In the genomic region with DNA sequence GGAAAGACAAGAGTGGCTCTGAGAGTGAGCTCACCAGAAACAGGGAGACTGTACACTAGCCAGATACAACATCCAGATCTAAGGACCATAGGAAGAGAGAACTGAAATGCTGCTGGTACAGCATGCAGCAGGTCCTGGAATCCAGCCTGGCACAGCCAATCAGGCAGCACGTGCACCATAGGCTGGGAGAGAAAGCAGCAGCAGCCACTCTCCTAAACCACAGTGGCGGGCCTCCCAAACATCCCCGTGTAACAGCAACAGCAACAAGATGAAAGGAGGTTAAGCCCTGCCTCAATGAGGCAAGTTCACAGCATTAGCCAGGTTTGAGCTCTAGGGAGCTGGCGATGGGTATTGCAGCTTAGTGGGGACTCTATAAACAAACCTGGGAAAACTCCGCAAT, we compare ENCODE assay signal across 16 cellular contexts.
"Had no signal": no experiment of that assay in that cellular context is flagged by ENCODE, and none has a peak within 500 bp of the region (broad histone marks: within the 10 kb centered on the region; RNA-seq: fewer than 3 reads in every experiment).

No MANE protein-coding gene starts in this region.

- H3K9me3 Mint-ChIP-seq: dendritic cell treated with granulocyte-macrophage colony-stimulating factor and Interleukin-4, amounts not matched to agents 40 ng/mL and 50 ng/mL, for 4 days; nephron had no signal

- H3K4me3 ChIP-seq: lung, uterus had no signal

- H3K4me1 ChIP-seq: foreskin keratinocyte, uterus had no signal

- DNase-seq: erythroblast; foreskin keratinocyte; kidney; left colon; left ventricle myocardium superior; mesenchymal stem cell; naive B cell; small intestine; stimulated activated CD4-positive, alpha-beta T cell treated with anti-CD3 and anti-CD28 coated beads, Interleukin-12 subunit alpha, Interleukin-12 subunit beta, amount 100 ng/mL, for 4 hours; stimulated activated naive CD4-positive, alpha-beta T cell treated with Interleukin-2 at 50 U/mL for 16 hours; uterus had no signal

- H3K36me3 ChIP-seq: neutrophil, uterus had no signal

- H3K36me3 Mint-ChIP-seq: naive B cell, type B pancreatic cell had no signal

- H3K27me3 Mint-ChIP-seq: dendritic cell treated with granulocyte-macrophage colony-stimulating factor and Interleukin-4, amounts not matched to agents 40 ng/mL and 50 ng/mL, for 4 days; type B pancreatic cell had no signal

- H3K9me3 ChIP-seq: neutrophil, uterus had no signal

- H3K27me3 ChIP-seq: foreskin keratinocyte, neutrophil, uterus had no signal

- H3K27ac ChIP-seq: foreskin keratinocyte, neutrophil, uterus had no signal

- ATAC-seq: foreskin keratinocyte, left colon, left ventricle myocardium superior had no signal

- H3K27ac Mint-ChIP-seq: dendritic cell treated with granulocyte-macrophage colony-stimulating factor and Interleukin-4, amounts not matched to agents 40 ng/mL and 50 ng/mL, for 4 days; naive B cell; nephron; type B pancreatic cell had no signal

- H3K4me1 Mint-ChIP-seq: naive B cell, nephron had no signal

- H3K4me3 Mint-ChIP-seq: dendritic cell treated with granulocyte-macrophage colony-stimulating factor and Interleukin-4, amounts not matched to agents 40 ng/mL and 50 ng/mL, for 4 days; naive B cell; nephron; type B pancreatic cell had no signal
